Comparison of ENCODE assay signal across 19 cellular contexts in genomic region chr2:48943436-48943835, GRCh38.
DNase-seq lines count a peak whose midpoint lies in the region; ATAC-seq and TF ChIP-seq lines count a peak whose summit lies in the region.
"Had no signal": no experiment of that assay in that cellular context is flagged by ENCODE, and none has a peak within 500 bp of the region (broad histone marks: within the 10 kb centered on the region; RNA-seq: fewer than 3 reads in every experiment).

No MANE protein-coding gene starts in this region.

- no peaks in the 10 kb centered on the region for H3K4me1 ChIP-seq in fibroblast of lung (ENCODE audit: control insufficient read depth, extremely low read depth, insufficient read depth, low read length)
- peaks cover 9% of the 10 kb centered on the region for H3K4me1 ChIP-seq in right cardiac atrium (ENCODE audit: control insufficient read depth, insufficient read depth, low read length)

- H3K27me3 ChIP-seq in fibroblast of lung (ENCODE audit: control insufficient read depth, insufficient read depth, low read length) (no peaks in the 10 kb centered on the region), right cardiac atrium (ENCODE audit: control insufficient read depth, insufficient read depth) (no peaks in the 10 kb centered on the region)
- H3K27me3 ChIP-seq: MG63 had no signal

- no peaks in the 10 kb centered on the region for H3K9me3 Mint-ChIP-seq in chondrocyte (ENCODE audit: low read depth)

- H3K27ac ChIP-seq in fibroblast of lung (ENCODE audit: insufficient read depth, low read length) (no peak overlapping the region), right cardiac atrium (ENCODE audit: low read length) (peak overlapping the region; percentile 51)
- H3K27ac ChIP-seq: KMS-11, RWPE1 had no signal

- H3K27me3 Mint-ChIP-seq in chondrocyte (ENCODE audit: low read depth), result peaks cover 18% of the 10 kb centered on the region

- DNase-seq in AG10803 (ENCODE audit: low read depth) (peak; percentile 2), M059J (ENCODE audit: low read depth) (peak; percentile 8), fibroblast of lung (ENCODE audit: low read depth in 2 of 2) (peak; percentile 1 to 72), right cardiac atrium (no peak), globus pallidus (ENCODE audit: low spot score) (no peak), chondrocyte (ENCODE audit: low spot score) (no peak), NCI-H2029 (lab: John Stamatoyannopoulos, UW) (no peak)
- DNase-seq: C1 segment of cervical spinal cord, DMS 273 treated with DMSO at 0.1 percent for 48 hours, GF-D8, MG63, NCI-H1092, NCI-H510A treated with DMSO at 0.1 percent for 48 hours, NCI-H82, PC-3 had no signal

- no peak overlapping the region for H3K4me2 ChIP-seq in fibroblast of lung (ENCODE audit: extremely low read depth, insufficient read depth, low read length)
- H3K4me2 ChIP-seq: KMS-11 had no signal

- H4K20me1 ChIP-seq in fibroblast of lung (ENCODE audit: control insufficient read depth, extremely low read depth, insufficient read depth, low read length), result no peaks in the 10 kb centered on the region

- 24% methylated on average over 3 of the region's 3 CpGs for WGBS in right cardiac atrium

- no peak overlapping the region for H3K27ac Mint-ChIP-seq in chondrocyte (ENCODE audit: unreplicated experiment)

- no peaks in the 10 kb centered on the region for H3K4me1 Mint-ChIP-seq in chondrocyte (ENCODE audit: low read depth)

- no peak overlapping the region for H3K9ac ChIP-seq in fibroblast of lung (ENCODE audit: insufficient read depth, low read length)
- H3K9ac ChIP-seq: KMS-11 had no signal

- no peak overlapping the region for H3K4me3 Mint-ChIP-seq in chondrocyte (ENCODE audit: unreplicated experiment)

- H3K36me3 ChIP-seq in fibroblast of lung (ENCODE audit: control insufficient read depth, insufficient read depth, low read length), result no peaks in the 10 kb centered on the region
- H3K36me3 ChIP-seq: MG63 had no signal

- H2AFZ ChIP-seq in fibroblast of lung (ENCODE audit: low read length), result no peak overlapping the region

- TF ChIP-seq CTCF in AG10803 (conservative IDR thresholded peaks at IDR 0.05; ENCODE audit: low read length), result no peak
- no peak for TF ChIP-seq CTCF in fibroblast of lung (conservative IDR thresholded peaks at IDR 0.05 in 1 of 2, IDR thresholded peaks at IDR 0.05 in 1 of 2; ENCODE audit: low read depth in 1 of 2, low read length in 2 of 2)
- TF ChIP-seq CTCF in chondrocyte (IDR thresholded peaks at IDR 0.05), result no peak

- H3K4me3 ChIP-seq in AG10803 (ENCODE audit: low read length), result no peak overlapping the region
- H3K4me3 ChIP-seq in fibroblast of lung (replicated peaks in 1 of 4; ENCODE audit: control extremely low read depth in 1 of 4, insufficient read depth in 1 of 4, low read depth in 3 of 4, low read length in 4 of 4), result no peak overlapping the region
- no peak overlapping the region for H3K4me3 ChIP-seq in right cardiac atrium (ENCODE audit: low read length)
- H3K4me3 ChIP-seq: MG63 had no signal

- no peaks in the 10 kb centered on the region for H3K79me2 ChIP-seq in fibroblast of lung (ENCODE audit: control insufficient read depth, insufficient read depth, low read length)

- H3K9me3 ChIP-seq in fibroblast of lung (ENCODE audit: control insufficient read depth, insufficient read depth, low read depth, low read length), result no peaks in the 10 kb centered on the region
- no peaks in the 10 kb centered on the region for H3K9me3 ChIP-seq in right cardiac atrium (ENCODE audit: control insufficient read depth, low read length)
- H3K9me3 ChIP-seq: MG63 had no signal

- ATAC-seq in right cardiac atrium (peak; percentile 64 to 79), GM21515 (IDR thresholded peaks at IDR 0.05; ENCODE audit: unreplicated experiment) (no peak)
- ATAC-seq: HepG2, PC-3 had no signal

- no peaks in the 10 kb centered on the region for H3K36me3 Mint-ChIP-seq in chondrocyte (ENCODE audit: low read depth)

- intact Hi-C loops in right cardiac atrium (cut with DNase I), result loop anchor here in 1 of 4 donors (10.0 kb wide), 3 partner anchors 101 to 1461 kb away; no protein-coding TSS in a partner anchor

Comparison
In these comparisons a context has a peak if more than half of its experiments do, and no peak if none do; other contexts are left out.
1. DNase-seq: peak in AG10803 (single experiment), M059J (single experiment) and fibroblast of lung (2 of 2); none in right cardiac atrium (0 of 3), globus pallidus (single experiment), chondrocyte (single experiment) and NCI-H2029 (single experiment).